ENCODE assay signal across 22 cellular contexts in the genomic region with DNA sequence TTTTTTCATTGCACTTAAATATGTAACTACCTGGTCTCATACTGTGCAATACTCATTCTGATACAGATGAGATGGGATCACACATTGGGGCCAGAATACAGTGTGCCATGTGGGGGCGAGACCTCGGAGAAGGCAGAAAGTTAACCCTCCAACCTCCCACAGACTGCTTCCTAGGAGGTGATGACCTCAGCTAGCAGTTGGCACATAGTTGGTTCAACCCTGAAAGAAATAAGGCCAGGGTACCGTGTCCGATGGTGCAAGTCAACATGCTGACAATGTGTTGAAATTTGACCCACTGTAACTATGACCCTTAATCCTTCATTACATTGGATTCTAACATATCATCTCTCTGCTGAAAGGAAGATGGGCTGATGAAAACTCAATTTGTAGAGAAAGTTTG.
DNase-seq lines count a peak whose midpoint lies in the region; ATAC-seq, FAIRE-seq and TF ChIP-seq lines count a peak whose summit lies in the region.
"Had no signal": no experiment of that assay in that cellular context is flagged by ENCODE, and none has a peak within 500 bp of the region (broad histone marks: within the 10 kb centered on the region; RNA-seq: fewer than 3 reads in every experiment).

No MANE protein-coding gene starts in this region.

- no peaks in the 10 kb centered on the region for H3K9me3 ChIP-seq in liver (ENCODE audit: control insufficient read depth in 4 of 4, low read length in 3 of 4)
- no peaks in the 10 kb centered on the region for H3K9me3 ChIP-seq in HepG2 (ENCODE audit: low read length)
- H3K9me3 ChIP-seq in smooth muscle cell (replicated peaks; ENCODE audit: low read depth), result no peaks in the 10 kb centered on the region
- no peaks in the 10 kb centered on the region for H3K9me3 ChIP-seq in body of pancreas
- H3K9me3 ChIP-seq: heart left ventricle, sigmoid colon, tibial nerve had no signal

- peaks cover 0 to 2% (median 0%) of the 10 kb centered on the region in 4 donors for H3K36me3 ChIP-seq in liver (ENCODE audit: control insufficient read depth in 4 of 4, insufficient read depth in 3 of 4, low read depth in 1 of 4, low read length in 3 of 4)
- no peaks in the 10 kb centered on the region for H3K36me3 ChIP-seq in HepG2 (replicated peaks in 1 of 2; ENCODE audit: control insufficient read depth in 1 of 2, insufficient read depth in 2 of 2, low read length in 2 of 2)
- no peaks in the 10 kb centered on the region for H3K36me3 ChIP-seq in smooth muscle cell (ENCODE audit: low read depth)
- no peaks in the 10 kb centered on the region for H3K36me3 ChIP-seq in body of pancreas (replicated peaks in 1 of 2; ENCODE audit: insufficient read depth in 1 of 2, low read depth in 2 of 2)

- H3K9ac ChIP-seq in liver (ENCODE audit: low read depth in 1 of 2, low read length in 2 of 2) (no peak overlapping the region), HepG2 (ENCODE audit: insufficient read depth, low read depth, low read length) (no peak overlapping the region), smooth muscle cell (ENCODE audit: low read depth) (no peak overlapping the region)

- H3K4me3 Mint-ChIP-seq in activated B cell treated with CpG ODN at 0.5 μM for 24 hours, result no peak overlapping the region
- H3K4me3 Mint-ChIP-seq in stimulated activated naive B cell treated with anti-CD40 and anti-IgM and Interleukin-4, amounts not matched to agents 10 μg/mL and 1 μg/mL and 100 μg/mL, for 72 hours, result no peak overlapping the region

- TF ChIP-seq CTCF in liver (IDR thresholded peaks at IDR 0.05; ENCODE audit: low read depth, low read length, missing input control) (no peak), HepG2 (CRISPR knock-in tag; IDR thresholded peaks at IDR 0.05) (no peak), activated B cell treated with CpG ODN at 0.5 μM for 24 hours (IDR thresholded peaks at IDR 0.05) (no peak), smooth muscle cell (IDR thresholded peaks at IDR 0.05; ENCODE audit: borderline replicate concordance, insufficient read depth, poor library complexity, severe bottlenecking) (no peak), body of pancreas (IDR thresholded peaks at IDR 0.05) (no peak)

- no peak for FAIRE-seq in HepG2 (lab: Jason Lieb, UNC)
- FAIRE-seq: colon, endothelial cell of umbilical vein, HTR-8/SVneo had no signal

- H3K27ac ChIP-seq in liver (ENCODE audit: low read depth in 1 of 2, low read length in 2 of 2) (peak overlapping the region in 1 of 2 donors; percentile 44), HepG2 (ENCODE audit: extremely low read length, insufficient read depth, low read length) (no peak overlapping the region), smooth muscle cell (ENCODE audit: low read depth) (no peak overlapping the region), body of pancreas (no peak overlapping the region)
- H3K27ac ChIP-seq: heart left ventricle, sigmoid colon, tibial nerve had no signal

- no peak overlapping the region for H3K4me3 ChIP-seq in liver (ENCODE audit: low read depth in 1 of 3, low read length in 3 of 3)
- H3K4me3 ChIP-seq in HepG2 (replicated peaks in 1 of 3; ENCODE audit: insufficient read depth in 1 of 3, low read depth in 2 of 3, low read length in 3 of 3), result no peak overlapping the region
- no peak overlapping the region for H3K4me3 ChIP-seq in smooth muscle cell
- H3K4me3 ChIP-seq in body of pancreas, result no peak overlapping the region
- H3K4me3 ChIP-seq: heart left ventricle, sigmoid colon, tibial nerve had no signal

- H3K27me3 ChIP-seq in liver (ENCODE audit: control insufficient read depth in 4 of 4, insufficient read depth in 4 of 4, low read length in 3 of 4), result no peaks in the 10 kb centered on the region
- H3K27me3 ChIP-seq in HepG2 (ENCODE audit: control insufficient read depth in 1 of 2, insufficient read depth in 2 of 2, low read length in 2 of 2), result peaks cover 0 to 23% of the 10 kb centered on the region in 2 experiments; a peak in 3 of 5 replicates
- no peaks in the 10 kb centered on the region for H3K27me3 ChIP-seq in smooth muscle cell (ENCODE audit: low read depth)
- no peaks in the 10 kb centered on the region for H3K27me3 ChIP-seq in body of pancreas
- H3K27me3 ChIP-seq: heart left ventricle, sigmoid colon, tibial nerve had no signal

- peak overlapping the region; percentile 16 for H3K27ac Mint-ChIP-seq in activated B cell treated with CpG ODN at 0.5 μM for 24 hours
- peak overlapping the region; percentile 83 for H3K27ac Mint-ChIP-seq in stimulated activated naive B cell treated with anti-CD40 and anti-IgM and Interleukin-4, amounts not matched to agents 10 μg/mL and 1 μg/mL and 100 μg/mL, for 72 hours

- no peak for TF ChIP-seq POLR2A in HepG2 (IDR thresholded peaks at IDR 0.05; ENCODE audit: insufficient read depth in 1 of 2, low read depth in 2 of 2, low read length in 2 of 2)
- no peak for TF ChIP-seq POLR2A in body of pancreas (IDR thresholded peaks at IDR 0.05)

- POLR2A ChIA-PET in HepG2 (lab: Yijun Ruan, JAX), result no interaction called here
- POLR2A ChIA-PET in activated B cell treated with CpG ODN at 0.5 μM for 24 hours (lab: Charles Lee), result interaction anchor here (0.7 kb wide), 1 partner anchor 437 kb away, joined by 5 read pairs; no protein-coding TSS in a partner anchor

- in situ Hi-C loops in HepG2 (cut with HindIII; ENCODE audit: extremely low pct_ligation_motif_present, low pct_unique_long_range_greater_than_20kb), result no loop called here

- H3F3A ChIP-seq in smooth muscle cell (ENCODE audit: low read depth), result no peaks in the 10 kb centered on the region

- no peaks in the 10 kb centered on the region; the same call in 1 of the 2 replicates for H4K20me1 ChIP-seq in HepG2 (ENCODE audit: insufficient read depth, low read length)
- no peaks in the 10 kb centered on the region for H4K20me1 ChIP-seq in smooth muscle cell (ENCODE audit: low read depth)

- BruUV-seq in HepG2 (replicated peaks; lab: Mats Ljungman, UMichigan), result no TSS peak

- H2AFZ ChIP-seq in HepG2 (ENCODE audit: low read length) (no peak overlapping the region), smooth muscle cell (ENCODE audit: low read depth) (no peak overlapping the region)

- peak; percentile 32 to 51 for TF ChIP-seq RAD21 in liver (IDR thresholded peaks at IDR 0.05)
- no peak for TF ChIP-seq RAD21 in HepG2 (CRISPR knock-in tag; IDR thresholded peaks at IDR 0.05)

- 36% methylated on average over 4 of the region's 4 CpGs for WGBS in liver
- WGBS in HepG2 (ENCODE audit: low lambda C conversion rate), result 0% methylated on average over 4 of the region's 4 CpGs
- 93% methylated on average over 4 of the region's 4 CpGs for WGBS in smooth muscle cell (ENCODE audit: low lambda C conversion rate)
- 79 to 89% methylated on average over 4 of the region's 4 CpGs for WGBS in body of pancreas, 2 donors

- peaks cover 65% of the 10 kb centered on the region for H3K36me3 Mint-ChIP-seq in activated B cell treated with CpG ODN at 0.5 μM for 24 hours (ENCODE audit: low read depth)
- peaks cover 31 to 61% of the 10 kb centered on the region in 2 donors for H3K36me3 Mint-ChIP-seq in stimulated activated naive B cell treated with anti-CD40 and anti-IgM and Interleukin-4, amounts not matched to agents 10 μg/mL and 1 μg/mL and 100 μg/mL, for 72 hours

- H3K27me3 Mint-ChIP-seq in activated B cell treated with CpG ODN at 0.5 μM for 24 hours, result no peaks in the 10 kb centered on the region
- H3K27me3 Mint-ChIP-seq in stimulated activated naive B cell treated with anti-CD40 and anti-IgM and Interleukin-4, amounts not matched to agents 10 μg/mL and 1 μg/mL and 100 μg/mL, for 72 hours, result no peaks in the 10 kb centered on the region

- TF ChIP-seq EP300 in HepG2 (IDR thresholded peaks at IDR 0.05; ENCODE audit: low read depth in 2 of 2, low read length in 2 of 2), result no peak
- TF ChIP-seq EP300 in HepG2 (CRISPR knock-in tag; IDR thresholded peaks at IDR 0.05; ENCODE audit: borderline replicate concordance), result no peak

- no peak for ATAC-seq in HepG2
- no peak for ATAC-seq in activated B cell treated with CpG ODN at 0.5 μM for 24 hours (ENCODE audit: low read depth)
- ATAC-seq in left lobe of liver, result peak; percentile 83
- ATAC-seq in stimulated activated naive B cell treated with anti-CD40 and anti-IgM and Interleukin-4, amounts not matched to agents 10 μg/mL and 1 μg/mL and 100 μg/mL, for 72 hours (replicated peaks), result no peak
- ATAC-seq in body of pancreas, result no peak
- ATAC-seq: heart left ventricle had no signal

- H3K4me1 ChIP-seq in liver (ENCODE audit: control insufficient read depth in 4 of 4, insufficient read depth in 4 of 4, low read length in 3 of 4), result peaks cover 2 to 43% (median 29%) of the 10 kb centered on the region in 4 donors
- H3K4me1 ChIP-seq in HepG2 (ENCODE audit: insufficient read depth, low read length), result no peaks in the 10 kb centered on the region
- peaks cover 11% of the 10 kb centered on the region for H3K4me1 ChIP-seq in smooth muscle cell (ENCODE audit: low read depth)
- H3K4me1 ChIP-seq in body of pancreas, result no peaks in the 10 kb centered on the region
- H3K4me1 ChIP-seq: sigmoid colon had no signal

- H3K79me2 ChIP-seq in HepG2 (ENCODE audit: insufficient read depth, low read length) (no peaks in the 10 kb centered on the region), smooth muscle cell (ENCODE audit: low read depth) (no peaks in the 10 kb centered on the region)

- intact Hi-C loops in HepG2 (cut with micrococcal nuclease; ENCODE audit: unreplicated experiment), result no loop called here
- intact Hi-C loops in activated B cell treated with CpG ODN at 0.5 μM for 24 hours (cut with micrococcal nuclease), result no loop called here
- intact Hi-C loops in body of pancreas (cut with DNase I), result no loop called here

- H3K4me1 Mint-ChIP-seq in activated B cell treated with CpG ODN at 0.5 μM for 24 hours, result peaks cover 48% of the 10 kb centered on the region
- peaks cover 47 to 61% of the 10 kb centered on the region in 2 donors for H3K4me1 Mint-ChIP-seq in stimulated activated naive B cell treated with anti-CD40 and anti-IgM and Interleukin-4, amounts not matched to agents 10 μg/mL and 1 μg/mL and 100 μg/mL, for 72 hours

- CTCF ChIA-PET in HepG2 (lab: Yijun Ruan, JAX; ENCODE audit: low intra/inter-chr PET ratio, low total read pairs), result no interaction called here
- CTCF ChIA-PET in activated B cell treated with CpG ODN at 0.5 μM for 24 hours (lab: Charles Lee), result interaction anchor here (1.1 to 1.8 kb wide), 3 partner anchors 16 to 523 kb away, joined by 3 to 7 read pairs (median 4); no protein-coding TSS in a partner anchor

- H3K4me2 ChIP-seq in HepG2 (ENCODE audit: low read depth, low read length) (no peak overlapping the region), smooth muscle cell (no peak overlapping the region)

- DNase-seq in HepG2 (ENCODE audit: low spot score) (no peak), activated B cell treated with CpG ODN at 0.5 μM for 24 hours (no peak), left lobe of liver (ENCODE audit: low spot score) (peak; percentile 67), smooth muscle cell (lab: John Stamatoyannopoulos, UW; ENCODE audit: unreplicated experiment) (no peak), body of pancreas (no peak), middle frontal gyrus (ENCODE audit: extremely low spot score, low spot score) (no peak)
- DNase-seq in stimulated activated naive B cell treated with anti-CD40 and anti-IgM and Interleukin-4, amounts not matched to agents 10 μg/mL and 1 μg/mL and 100 μg/mL, for 72 hours, result no peak
- DNase-seq: activated gamma-delta T cell treated with Interleukin-2 at 50 U/mL for 16 hours, EL, HCEC 1CT, heart left ventricle, NCI-H1105, NCI-H2081 treated with DMSO at 0.1 percent for 48 hours, NCI-H524, occipital lobe, sigmoid colon, SW 1271 had no signal

- H3K9me3 Mint-ChIP-seq in activated B cell treated with CpG ODN at 0.5 μM for 24 hours, result no peaks in the 10 kb centered on the region
- no peaks in the 10 kb centered on the region for H3K9me3 Mint-ChIP-seq in stimulated activated naive B cell treated with anti-CD40 and anti-IgM and Interleukin-4, amounts not matched to agents 10 μg/mL and 1 μg/mL and 100 μg/mL, for 72 hours
